ENCODE assay signal across 1 cellular context in genomic region chr4:143184503-143185252, GRCh38.
TF ChIP-seq lines count a peak whose summit lies in the region.

Gene USP38, plus strand, starts transcription at chr4:143184917. Its CDS starts 534 bp downstream, at chr4:143185451.

TF ChIP-seq in GM12878, 131 proteins besides CTCF, POLR2A, EP300 and RAD21 (continued from another document and continues in another):
- TF ChIP-seq ATF2 (IDR thresholded peaks at IDR 0.05; ENCODE audit: low read length), result no peak
- no peak; the same call in 1 of the 2 replicates for TF ChIP-seq RB1 (IDR thresholded peaks at IDR 0.05; ENCODE audit: borderline replicate concordance)
- TF ChIP-seq MEF2B (IDR thresholded peaks at IDR 0.05; ENCODE audit: partially characterized antibody, poor library complexity, severe bottlenecking), result peak; percentile 15
- TF ChIP-seq IRF4 (IDR thresholded peaks at IDR 0.05; ENCODE audit: low read depth, low read length), result 0 out of 2 replicates have a peak, but pooled peaks have one; percentile 7
- no peak for TF ChIP-seq TCF7 (IDR thresholded peaks at IDR 0.05; ENCODE audit: borderline replicate concordance)
- TF ChIP-seq CBFB (IDR thresholded peaks at IDR 0.05; ENCODE audit: low read depth), result no peak
- TF ChIP-seq HDAC2 (IDR thresholded peaks at IDR 0.05), result no peak
- TF ChIP-seq RELA (IDR thresholded peaks at IDR 0.05; ENCODE audit: borderline replicate concordance, partially characterized antibody), result no peak
- TF ChIP-seq POLR2AphosphoS5 (IDR thresholded peaks at IDR 0.05; ENCODE audit: low read length), result peak; percentile 88
- no peak for TF ChIP-seq MYB (IDR thresholded peaks at IDR 0.05; ENCODE audit: borderline replicate concordance, low read depth, low read length)
- no peak for TF ChIP-seq NFIC (IDR thresholded peaks at IDR 0.05; ENCODE audit: low read depth, low read length)
- peak; percentile 53 for TF ChIP-seq KLF5 (IDR thresholded peaks at IDR 0.05; ENCODE audit: partially characterized antibody)
- no peak for TF ChIP-seq PRDM15 (CRISPR knock-in tag; IDR thresholded peaks at IDR 0.05)
- peak; percentile 14 for TF ChIP-seq NKRF (conservative IDR thresholded peaks at IDR 0.05)
- TF ChIP-seq ASH2L (IDR thresholded peaks at IDR 0.05; ENCODE audit: borderline replicate concordance, low read depth), result peak; percentile 32; the same call in 1 of the 2 replicates
- peak; percentile 82 for TF ChIP-seq NR2F1 (conservative IDR thresholded peaks at IDR 0.05)
- TF ChIP-seq CREM (IDR thresholded peaks at IDR 0.05; ENCODE audit: low read depth), result peak; percentile 84
- no peak for TF ChIP-seq BCL11A (IDR thresholded peaks at IDR 0.05; ENCODE audit: low read depth, low read length)
- TF ChIP-seq SMC3 (IDR thresholded peaks at IDR 0.05; ENCODE audit: borderline replicate concordance, low read length), result no peak
- TF ChIP-seq ZBTB11 (CRISPR knock-in tag; IDR thresholded peaks at IDR 0.05), result peak; percentile 61; the same call in 1 of the 2 replicates
- no peak for TF ChIP-seq IRF5 (IDR thresholded peaks at IDR 0.05; ENCODE audit: borderline replicate concordance)
- 0 out of 2 replicates have a peak, but pooled peaks have one; percentile 10 for TF ChIP-seq JUND (IDR thresholded peaks at IDR 0.05; ENCODE audit: low read depth, low read length)
- TF ChIP-seq NFXL1 (IDR thresholded peaks at IDR 0.05; ENCODE audit: borderline replicate concordance), result no peak
- TF ChIP-seq PML (IDR thresholded peaks at IDR 0.05; ENCODE audit: low read length), result peak; percentile 80
- TF ChIP-seq NFYA (IDR thresholded peaks at IDR 0.05; ENCODE audit: borderline replicate concordance, low read depth, low read length), result no peak
- TF ChIP-seq FOS (IDR thresholded peaks at IDR 0.05; ENCODE audit: borderline replicate concordance, extremely low read depth, insufficient read length), result no peak
- no peak for TF ChIP-seq CBX3 (IDR thresholded peaks at IDR 0.05; ENCODE audit: borderline replicate concordance, low read depth)
- no peak for TF ChIP-seq HSF1 (IDR thresholded peaks at IDR 0.05; ENCODE audit: low read depth, low read length)
- no peak for TF ChIP-seq ESRRA (IDR thresholded peaks at IDR 0.05; ENCODE audit: low read length)
- no peak for TF ChIP-seq WRNIP1 (IDR thresholded peaks at IDR 0.05; ENCODE audit: borderline replicate concordance, low read depth, low read length)
- TF ChIP-seq TCF3 (IDR thresholded peaks at IDR 0.05; ENCODE audit: borderline replicate concordance, insufficient read depth, low read depth, low read length), result 0 out of 2 replicates have a peak, but pooled peaks have one; percentile 41
- peak; percentile 12; the same call in 1 of the 2 replicates for TF ChIP-seq SMARCA5 (IDR thresholded peaks at IDR 0.05)
- peak; percentile 67 for TF ChIP-seq NR2C2 (IDR thresholded peaks at IDR 0.05; ENCODE audit: borderline replicate concordance, control insufficient read depth, insufficient read length, low read depth)
- TF ChIP-seq NBN (IDR thresholded peaks at IDR 0.05), result peak; percentile 60; the same call in 1 of the 2 replicates
- peak; percentile 29; the same call in 1 of the 2 replicates for TF ChIP-seq SPI1 (IDR thresholded peaks at IDR 0.05; ENCODE audit: borderline replicate concordance, insufficient read depth, low read depth, low read length)
- TF ChIP-seq ZBTB4 (CRISPR knock-in tag; IDR thresholded peaks at IDR 0.05), result no peak
- no peak for TF ChIP-seq ZNF592 (IDR thresholded peaks at IDR 0.05)
- no peak for TF ChIP-seq MYC (IDR thresholded peaks at IDR 0.05; ENCODE audit: insufficient read depth, insufficient read length, insufficient replicate concordance, low read length, severe bottlenecking)
